ENCODE assay signal across 9 cellular contexts in genomic region chr3:160804762-160805161, GRCh38. TPM values are rescaled to one million over a fixed set of nuclear protein-coding genes. Genes with fewer than 3 reads are reported as not detected.
DNase-seq lines count a peak whose midpoint lies in the region; ATAC-seq and TF ChIP-seq lines count a peak whose summit lies in the region.
"Had no signal": no experiment of that assay in that cellular context is flagged by ENCODE, and none has a peak within 500 bp of the region (broad histone marks: within the 10 kb centered on the region; RNA-seq: fewer than 3 reads in every experiment).

No MANE protein-coding gene starts in this region.

- H3K27ac ChIP-seq in SK-N-SH (ENCODE audit: low read depth in 2 of 2, low read length in 1 of 2) (peak overlapping the region in 1 of 2 experiments; percentile 47; a peak in 1 of 4 replicates), stomach smooth muscle (ENCODE audit: low read length) (peak overlapping the region; percentile 67), endodermal cell (ENCODE audit: low read depth, low read length) (no peak overlapping the region)

- no peak overlapping the region for H3K4me3 Mint-ChIP-seq in endodermal cell

- ATAC-seq in left cardiac atrium: peak; percentile 74

- intact Hi-C loops in left cardiac atrium (cut with DNase I): loop anchor here in 1 of 2 donors (5.0 kb wide), 1 partner anchor 68 kb away; no protein-coding TSS in a partner anchor

- no peaks in the 10 kb centered on the region for H3K27me3 ChIP-seq in SK-N-SH (ENCODE audit: insufficient read depth)
- no peaks in the 10 kb centered on the region for H3K27me3 ChIP-seq in stomach smooth muscle (ENCODE audit: control insufficient read depth in 1 of 2, insufficient read depth in 2 of 2, low read length in 2 of 2)
- H3K27me3 ChIP-seq in endodermal cell (ENCODE audit: control insufficient read depth, insufficient read depth, low read length, poor library complexity, severe bottlenecking): peaks cover 31% of the 10 kb centered on the region

- no peaks in the 10 kb centered on the region for H3K9me2 ChIP-seq in SK-N-SH

- TF ChIP-seq RAD21 in SK-N-SH (IDR thresholded peaks at IDR 0.05; ENCODE audit: low read length): no peak

- no peaks in the 10 kb centered on the region for H4K20me1 ChIP-seq in SK-N-SH (ENCODE audit: insufficient read depth)

- H3K9me3 ChIP-seq in SK-N-SH: no peaks in the 10 kb centered on the region
- no peaks in the 10 kb centered on the region for H3K9me3 ChIP-seq in stomach smooth muscle (ENCODE audit: control insufficient read depth in 2 of 2, low read length in 2 of 2)
- H3K9me3 ChIP-seq in endodermal cell (ENCODE audit: control insufficient read depth, low read length): no peaks in the 10 kb centered on the region

- H3K4me2 ChIP-seq in SK-N-SH: no peak overlapping the region

- TF ChIP-seq EP300 in SK-N-SH (IDR thresholded peaks at IDR 0.05; ENCODE audit: borderline replicate concordance in 1 of 2, low read depth in 1 of 2, low read length in 1 of 2): no peak

- H3K36me3 ChIP-seq in SK-N-SH (replicated peaks in 1 of 2; ENCODE audit: control insufficient read depth in 1 of 2, insufficient read depth in 2 of 2, low read length in 1 of 2) (no peaks in the 10 kb centered on the region), stomach smooth muscle (ENCODE audit: control insufficient read depth in 2 of 2, insufficient read depth in 2 of 2, low read length in 2 of 2) (no peaks in the 10 kb centered on the region), endodermal cell (ENCODE audit: control insufficient read depth, insufficient read depth, low read length) (no peaks in the 10 kb centered on the region)

- WGBS in SK-N-SH (ENCODE audit: low lambda C conversion rate): 0% methylated on average over 1 of the region's 1 CpG
- 26% methylated on average over 1 of the region's 1 CpG; no CpG with 5 or more reads in 1 of the 2 experiments for WGBS in endodermal cell (ENCODE audit: insufficient coverage in 1 of 2, insufficient read length in 1 of 2), 2 experiments

- no peak overlapping the region for H2AFZ ChIP-seq in SK-N-SH (ENCODE audit: low read depth)

- peaks cover 0 to 20% of the 10 kb centered on the region in 2 experiments; a peak in 2 of 4 replicates for H3K4me1 ChIP-seq in SK-N-SH (ENCODE audit: control insufficient read depth in 1 of 2, insufficient read depth in 2 of 2, low read depth in 1 of 2, low read length in 1 of 2)
- H3K4me1 ChIP-seq in stomach smooth muscle (ENCODE audit: control insufficient read depth, insufficient read depth, low read length): peaks cover 49% of the 10 kb centered on the region
- peaks cover 5% of the 10 kb centered on the region for H3K4me1 ChIP-seq in endodermal cell (ENCODE audit: control insufficient read depth, insufficient read depth, low read length)

- no peaks in the 10 kb centered on the region for H3K9me3 Mint-ChIP-seq in endodermal cell

- H3K36me3 Mint-ChIP-seq in endodermal cell (ENCODE audit: low read depth): no peaks in the 10 kb centered on the region

- H3K4me3 ChIP-seq in SK-N-SH (ENCODE audit: low read depth in 2 of 2, low read length in 1 of 2): no peak overlapping the region
- no peak overlapping the region for H3K4me3 ChIP-seq in stomach smooth muscle (ENCODE audit: low read length in 2 of 2)
- H3K4me3 ChIP-seq in endodermal cell (ENCODE audit: low read length): no peak overlapping the region

- H3K9ac ChIP-seq in SK-N-SH (no peak overlapping the region), stomach smooth muscle (ENCODE audit: low read length in 2 of 2) (no peak overlapping the region), endodermal cell (ENCODE audit: extremely low read depth, low read length, poor library complexity, severe bottlenecking) (no peak overlapping the region)

- CTCF ChIA-PET in SK-N-SH (lab: Yijun Ruan, JAX): no interaction called here

- TF ChIP-seq CTCF in SK-N-SH (IDR thresholded peaks at IDR 0.05): no peak
- no peak for TF ChIP-seq CTCF in endodermal cell (conservative IDR thresholded peaks at IDR 0.05)

- POLR2A ChIA-PET in SK-N-SH (lab: Yijun Ruan, JAX): no interaction called here

- no peaks in the 10 kb centered on the region for H3K79me2 ChIP-seq in SK-N-SH (ENCODE audit: insufficient read depth)

- no peak overlapping the region for H3K27ac Mint-ChIP-seq in endodermal cell

- peaks cover 9% of the 10 kb centered on the region for H3K4me1 Mint-ChIP-seq in endodermal cell

- DNase-seq in NCI-H1092 treated with DMSO at 0.1 percent for 48 hours (lab: John Stamatoyannopoulos, UW) (peak; percentile 31), NCI-H1092 (lab: John Stamatoyannopoulos, UW) (no peak), SK-N-SH (peak; percentile 29), left cardiac atrium (peak; percentile 60), endodermal cell (no peak), hepatic stellate cell (ENCODE audit: low spot score) (no peak)
- DNase-seq in activated CD4-positive, CD25-positive, alpha-beta regulatory T cell (lab: John Stamatoyannopoulos, UW): no peak
- DNase-seq: KBM-7 had no signal

- peaks cover 5% of the 10 kb centered on the region for H3K27me3 Mint-ChIP-seq in endodermal cell (ENCODE audit: insufficient read depth)

- no peaks in the 10 kb centered on the region for H3F3A ChIP-seq in SK-N-SH (replicated peaks; ENCODE audit: insufficient read depth)

TF ChIP-seq in SK-N-SH, 30 proteins besides CTCF, POLR2A, EP300 and RAD21:
- TF ChIP-seq RCOR1 (IDR thresholded peaks at IDR 0.05; ENCODE audit: low read length): 0 out of 2 replicates have a peak, but pooled peaks have one; percentile 9
- TF ChIP-seq MXI1 (IDR thresholded peaks at IDR 0.05; ENCODE audit: low read depth, low read length): no peak

RNA-seq across cellular contexts. Expression of gene PPM1L, which starts 48.7 kb away (rescaled TPM):
- 0.16 and 0.29 TPM in 2 replicates for polyA plus RNA-seq in SK-N-SH (2012; rRNA removed)
- polyA plus RNA-seq in SK-N-SH (2012; cell fraction: cytosol; rRNA removed): 0.18 and 0.29 TPM in 2 replicates
- 0.18 and 0.21 TPM in 2 replicates for polyA plus RNA-seq in SK-N-SH (2012; cell fraction: nucleus; rRNA removed)
- total RNA-seq in left cardiac atrium (10 to 100 TPM; 30.2 to 39.0 TPM), endodermal cell (1 to 10 TPM; 1.6 to 3.3 TPM)
- 15.0 TPM for polyA plus RNA-seq in endodermal cell (2013, experiment 1 of 2)
- 14.3 TPM for polyA plus RNA-seq in endodermal cell (2013, experiment 2 of 2)

Comparison
In these comparisons a context has a peak if more than half of its experiments do, and no peak if none do; other contexts are left out.
1. DNase-seq: peak in NCI-H1092 treated with DMSO at 0.1 percent for 48 hours (single experiment), SK-N-SH (single experiment) and left cardiac atrium (single experiment); none in NCI-H1092 (single experiment), endodermal cell (single experiment), hepatic stellate cell (single experiment) and activated CD4-positive, CD25-positive, alpha-beta regulatory T cell (0 of 4).
2. RNA of gene PPM1L, which starts 48.7 kb away (total RNA-seq): 30.2 to 39.0 TPM in left cardiac atrium; 1.6 to 3.3 TPM in endodermal cell; every median in the first group is over 4 times any median in the second.